ENCODE assay signal across 24 cellular contexts in the genomic region with DNA sequence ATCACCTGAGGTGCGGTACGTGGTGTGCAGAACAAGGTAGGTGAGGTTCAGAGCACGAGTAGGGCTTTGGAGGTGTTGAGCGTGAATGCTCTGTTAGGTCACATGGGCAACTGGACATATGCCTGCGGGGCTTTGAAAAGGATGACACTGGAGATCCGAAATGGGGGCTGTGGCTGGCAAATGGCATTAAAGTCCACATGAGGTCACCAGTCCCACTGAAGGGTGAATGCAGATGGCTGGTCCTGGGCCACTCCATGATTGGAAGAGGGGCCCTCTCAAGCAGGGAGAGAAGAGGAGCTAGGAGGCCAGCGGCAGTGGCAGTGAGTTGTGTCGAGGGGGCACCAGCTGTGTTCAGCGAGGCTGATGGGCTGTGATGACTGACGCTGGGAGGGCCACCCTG.
DNase-seq lines count a peak whose midpoint lies in the region; ATAC-seq, FAIRE-seq and TF ChIP-seq lines count a peak whose summit lies in the region.
"Had no signal": no experiment of that assay in that cellular context is flagged by ENCODE, and none has a peak within 500 bp of the region (broad histone marks: within the 10 kb centered on the region; RNA-seq: fewer than 3 reads in every experiment).

No MANE protein-coding gene starts in this region.

- peak in 2 of 3 donors; percentile 22 to 27 for DNase-seq in right lobe of liver
- DNase-seq in HepG2 (ENCODE audit: low spot score), result no peak
- peak; percentile 80 for DNase-seq in mesenteric fat pad (ENCODE audit: low spot score)
- no peak for DNase-seq in stimulated activated effector memory CD8-positive, alpha-beta T cell treated with anti-CD3 and anti-CD28 coated beads, Interleukin-12 subunit alpha, Interleukin-12 subunit beta, amount 100 ng/mL, for 72 hours (ENCODE audit: low spot score in 2 of 2)
- DNase-seq in OCI-LY7 (ENCODE audit: low spot score), result no peak
- DNase-seq: 8988T; ACHN; AML-193; BE2C; CD4-positive, alpha-beta T cell; CD8-positive, alpha-beta memory T cell; DMS 273 treated with DMSO at 0.1 percent for 48 hours; DMS79; EL; GDM1; H9 had no signal

- H3K4me3 Mint-ChIP-seq in stimulated activated effector memory CD8-positive, alpha-beta T cell treated with anti-CD3 and anti-CD28 coated beads, Interleukin-12 subunit alpha, Interleukin-12 subunit beta, amount 100 ng/mL, for 72 hours, result no peak overlapping the region
- H3K4me3 Mint-ChIP-seq: CD14-positive monocyte; CD4-positive, alpha-beta T cell; CD8-positive, alpha-beta memory T cell; GM23338; H9 had no signal

- POLR2A ChIA-PET in HepG2 (lab: Yijun Ruan, JAX), result no interaction called here
- POLR2A ChIA-PET in OCI-LY7 (lab: Charles Lee), result no interaction called here

- H3K4me1 ChIP-seq in right lobe of liver, result no peaks in the 10 kb centered on the region
- H3K4me1 ChIP-seq in HepG2 (ENCODE audit: insufficient read depth, low read length), result no peaks in the 10 kb centered on the region
- no peaks in the 10 kb centered on the region for H3K4me1 ChIP-seq in OCI-LY7 (ENCODE audit: insufficient read depth, low read length, poor library complexity, severe bottlenecking)
- H3K4me1 ChIP-seq: BE2C; BLaER1 treated with 17β-estradiol and CSF1 and Interleukin-3, amounts not matched to agents 10 nM and 100 nM had no signal

- H3K27ac Mint-ChIP-seq in stimulated activated effector memory CD8-positive, alpha-beta T cell treated with anti-CD3 and anti-CD28 coated beads, Interleukin-12 subunit alpha, Interleukin-12 subunit beta, amount 100 ng/mL, for 72 hours, result no peak overlapping the region
- H3K27ac Mint-ChIP-seq: CD4-positive, alpha-beta T cell; CD8-positive, alpha-beta memory T cell; GM23338; H9 had no signal

- H4K20me1 ChIP-seq in HepG2 (ENCODE audit: insufficient read depth, low read length), result no peaks in the 10 kb centered on the region
- no peaks in the 10 kb centered on the region for H4K20me1 ChIP-seq in OCI-LY7 (ENCODE audit: insufficient read depth, low read length)
- H4K20me1 ChIP-seq: BLaER1 treated with 17β-estradiol and CSF1 and Interleukin-3, amounts not matched to agents 10 nM and 100 nM had no signal

- CTCF ChIA-PET in HepG2 (lab: Yijun Ruan, JAX; ENCODE audit: low intra/inter-chr PET ratio, low total read pairs), result no interaction called here
- CTCF ChIA-PET in OCI-LY7 (lab: Charles Lee; ENCODE audit: unreplicated experiment), result no interaction called here

- BruUV-seq in HepG2 (replicated peaks; lab: Mats Ljungman, UMichigan) (no TSS peak), OCI-LY7 (replicated peaks; lab: Mats Ljungman, UMichigan) (no TSS peak)

- H3K4me1 Mint-ChIP-seq in stimulated activated effector memory CD8-positive, alpha-beta T cell treated with anti-CD3 and anti-CD28 coated beads, Interleukin-12 subunit alpha, Interleukin-12 subunit beta, amount 100 ng/mL, for 72 hours, result no peaks in the 10 kb centered on the region
- H3K4me1 Mint-ChIP-seq: CD14-positive monocyte; CD8-positive, alpha-beta memory T cell; GM23338; H9 had no signal

- TF ChIP-seq CTCF in right lobe of liver (IDR thresholded peaks at IDR 0.05) (no peak), HepG2 (CRISPR knock-in tag; IDR thresholded peaks at IDR 0.05) (no peak), OCI-LY7 (conservative IDR thresholded peaks at IDR 0.05; ENCODE audit: low read length) (no peak)

- H2AFZ ChIP-seq in HepG2 (ENCODE audit: low read length) (no peak overlapping the region), OCI-LY7 (ENCODE audit: low read length) (no peak overlapping the region)
- H2AFZ ChIP-seq: GM23338 had no signal

- H3K27me3 ChIP-seq in right lobe of liver (no peaks in the 10 kb centered on the region), HepG2 (ENCODE audit: control insufficient read depth in 1 of 2, insufficient read depth in 2 of 2, low read length in 2 of 2) (peaks cover 4 to 43% of the 10 kb centered on the region in 2 experiments)
- H3K27me3 ChIP-seq: BLaER1 treated with 17β-estradiol and CSF1 and Interleukin-3, amounts not matched to agents 10 nM and 100 nM had no signal

- WGBS in right lobe of liver (ENCODE audit: insufficient coverage, low coverage, low lambda C conversion rate, missing lambda C conversion rate), result 73% methylated on average over 2 of the region's 10 CpGs
- WGBS in HepG2 (ENCODE audit: low lambda C conversion rate), result 25% methylated on average over 9 of the region's 10 CpGs

- H3K9ac ChIP-seq in HepG2 (ENCODE audit: insufficient read depth, low read depth, low read length), result no peak overlapping the region
- H3K9ac ChIP-seq: BLaER1 treated with 17β-estradiol and CSF1 and Interleukin-3, amounts not matched to agents 10 nM and 100 nM had no signal

- H3K79me2 ChIP-seq in HepG2 (ENCODE audit: insufficient read depth, low read length) (no peaks in the 10 kb centered on the region), OCI-LY7 (ENCODE audit: insufficient read depth, low read depth, low read length) (no peaks in the 10 kb centered on the region)

- no peak for FAIRE-seq in HepG2 (lab: Jason Lieb, UNC)
- FAIRE-seq: A549, D721Med, GM12878 had no signal

- no peaks in the 10 kb centered on the region for H3K36me3 Mint-ChIP-seq in stimulated activated effector memory CD8-positive, alpha-beta T cell treated with anti-CD3 and anti-CD28 coated beads, Interleukin-12 subunit alpha, Interleukin-12 subunit beta, amount 100 ng/mL, for 72 hours
- H3K36me3 Mint-ChIP-seq: CD14-positive monocyte; CD8-positive, alpha-beta memory T cell had no signal

- no peaks in the 10 kb centered on the region for H3K36me3 ChIP-seq in right lobe of liver
- no peaks in the 10 kb centered on the region for H3K36me3 ChIP-seq in HepG2 (replicated peaks in 1 of 2; ENCODE audit: control insufficient read depth in 1 of 2, insufficient read depth in 2 of 2, low read length in 2 of 2)
- no peaks in the 10 kb centered on the region for H3K36me3 ChIP-seq in OCI-LY7 (ENCODE audit: insufficient read depth, low read length)
- H3K36me3 ChIP-seq: BE2C; BLaER1 treated with 17β-estradiol and CSF1 and Interleukin-3, amounts not matched to agents 10 nM and 100 nM had no signal

- TF ChIP-seq EP300 in HepG2 (IDR thresholded peaks at IDR 0.05; ENCODE audit: low read depth in 2 of 2, low read length in 2 of 2) (no peak), HepG2 (CRISPR knock-in tag; IDR thresholded peaks at IDR 0.05; ENCODE audit: borderline replicate concordance) (no peak)

- H3K4me3 ChIP-seq in right lobe of liver, result no peak overlapping the region
- H3K4me3 ChIP-seq in HepG2 (replicated peaks in 1 of 3; ENCODE audit: insufficient read depth in 1 of 3, low read depth in 2 of 3, low read length in 3 of 3), result no peak overlapping the region
- no peak overlapping the region for H3K4me3 ChIP-seq in OCI-LY7 (ENCODE audit: low read depth, low read length, poor library complexity, severe bottlenecking)
- H3K4me3 ChIP-seq: A549; BLaER1 treated with 17β-estradiol and CSF1 and Interleukin-3, amounts not matched to agents 10 nM and 100 nM; GM12878; GM23338 had no signal

- peaks cover 10% of the 10 kb centered on the region for H3K9me3 Mint-ChIP-seq in stimulated activated effector memory CD8-positive, alpha-beta T cell treated with anti-CD3 and anti-CD28 coated beads, Interleukin-12 subunit alpha, Interleukin-12 subunit beta, amount 100 ng/mL, for 72 hours
- H3K9me3 Mint-ChIP-seq: CD4-positive, alpha-beta T cell had no signal

- in situ Hi-C loops in HepG2 (cut with HindIII; ENCODE audit: extremely low pct_ligation_motif_present, low pct_unique_long_range_greater_than_20kb), result no loop called here

- TF ChIP-seq POLR2A in right lobe of liver (IDR thresholded peaks at IDR 0.05), result no peak
- no peak for TF ChIP-seq POLR2A in HepG2 (IDR thresholded peaks at IDR 0.05; ENCODE audit: insufficient read depth in 1 of 2, low read depth in 2 of 2, low read length in 2 of 2)

- H3K27ac ChIP-seq in right lobe of liver (no peak overlapping the region), HepG2 (ENCODE audit: extremely low read length, insufficient read depth, low read length) (no peak overlapping the region), OCI-LY7 (ENCODE audit: low read depth, low read length, poor library complexity, severe bottlenecking) (no peak overlapping the region)
- H3K27ac ChIP-seq: A549; BLaER1 treated with 17β-estradiol and CSF1 and Interleukin-3, amounts not matched to agents 10 nM and 100 nM had no signal

- ATAC-seq in right lobe of liver, result no peak
- ATAC-seq in HepG2, result no peak
- ATAC-seq in stimulated activated effector memory CD8-positive, alpha-beta T cell treated with anti-CD3 and anti-CD28 coated beads, Interleukin-12 subunit alpha, Interleukin-12 subunit beta, amount 100 ng/mL, for 72 hours, result peak; percentile 6
- ATAC-seq in GM18873 (IDR thresholded peaks at IDR 0.05; ENCODE audit: low FRiP score, unreplicated experiment), result no peak
- ATAC-seq: A549, GM12878, GM23338, HCT116 had no signal

- H3K4me2 ChIP-seq in HepG2 (ENCODE audit: low read depth, low read length) (no peak overlapping the region), OCI-LY7 (ENCODE audit: low read length) (no peak overlapping the region)
- H3K4me2 ChIP-seq: A549; BLaER1 treated with 17β-estradiol and CSF1 and Interleukin-3, amounts not matched to agents 10 nM and 100 nM; GM23338 had no signal

- H3K9me3 ChIP-seq in right lobe of liver, result no peaks in the 10 kb centered on the region
- no peaks in the 10 kb centered on the region for H3K9me3 ChIP-seq in HepG2 (ENCODE audit: low read length)
- H3K9me3 ChIP-seq in OCI-LY7 (ENCODE audit: low read length), result no peaks in the 10 kb centered on the region
- H3K9me3 ChIP-seq: A549, BE2C had no signal

- intact Hi-C loops in right lobe of liver (cut with DNase I), result no loop called here
- intact Hi-C loops in HepG2 (cut with micrococcal nuclease; ENCODE audit: unreplicated experiment), result no loop called here
- intact Hi-C loops in OCI-LY7 (cut with micrococcal nuclease; ENCODE audit: unreplicated experiment), result no loop called here

- H3K9me2 ChIP-seq in OCI-LY7 (ENCODE audit: insufficient read depth, low read length), result no peaks in the 10 kb centered on the region

- TF ChIP-seq RAD21 in HepG2 (CRISPR knock-in tag; IDR thresholded peaks at IDR 0.05), result no peak

TF ChIP-seq in HepG2, 621 proteins besides CTCF, POLR2A, EP300 and RAD21 (continues in another document):
- TF ChIP-seq ZFY (CRISPR knock-in tag; IDR thresholded peaks at IDR 0.05) (no peak), MIXL1 (CRISPR knock-in tag; IDR thresholded peaks at IDR 0.05) (no peak)
- TF ChIP-seq, protein P1, sequence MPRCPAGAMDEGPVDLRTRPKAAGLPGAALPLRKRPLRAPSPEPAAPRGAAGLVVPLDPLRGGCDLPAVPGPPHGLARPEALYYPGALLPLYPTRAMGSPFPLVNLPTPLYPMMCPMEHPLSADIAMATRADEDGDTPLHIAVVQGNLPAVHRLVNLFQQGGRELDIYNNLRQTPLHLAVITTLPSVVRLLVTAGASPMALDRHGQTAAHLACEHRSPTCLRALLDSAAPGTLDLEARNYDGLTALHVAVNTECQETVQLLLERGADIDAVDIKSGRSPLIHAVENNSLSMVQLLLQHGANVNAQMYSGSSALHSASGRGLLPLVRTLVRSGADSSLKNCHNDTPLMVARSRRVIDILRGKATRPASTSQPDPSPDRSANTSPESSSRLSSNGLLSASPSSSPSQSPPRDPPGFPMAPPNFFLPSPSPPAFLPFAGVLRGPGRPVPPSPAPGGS (CRISPR knock-in tag; IDR thresholded peaks at IDR 0.05), result no peak
- TF ChIP-seq, protein P2, sequence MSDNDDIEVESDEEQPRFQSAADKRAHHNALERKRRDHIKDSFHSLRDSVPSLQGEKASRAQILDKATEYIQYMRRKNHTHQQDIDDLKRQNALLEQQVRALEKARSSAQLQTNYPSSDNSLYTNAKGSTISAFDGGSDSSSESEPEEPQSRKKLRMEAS (IDR thresholded peaks at IDR 0.05), result no peak

Comparison
In these comparisons a context has a peak if more than half of its experiments do, and no peak if none do; other contexts are left out.
1. DNase-seq: peak in right lobe of liver (2 of 3) and mesenteric fat pad (single experiment); none in HepG2 (single experiment), stimulated activated effector memory CD8-positive, alpha-beta T cell treated with anti-CD3 and anti-CD28 coated beads, Interleukin-12 subunit alpha, Interleukin-12 subunit beta, amount 100 ng/mL, for 72 hours (0 of 2) and OCI-LY7 (single experiment).